In the genomic region with DNA sequence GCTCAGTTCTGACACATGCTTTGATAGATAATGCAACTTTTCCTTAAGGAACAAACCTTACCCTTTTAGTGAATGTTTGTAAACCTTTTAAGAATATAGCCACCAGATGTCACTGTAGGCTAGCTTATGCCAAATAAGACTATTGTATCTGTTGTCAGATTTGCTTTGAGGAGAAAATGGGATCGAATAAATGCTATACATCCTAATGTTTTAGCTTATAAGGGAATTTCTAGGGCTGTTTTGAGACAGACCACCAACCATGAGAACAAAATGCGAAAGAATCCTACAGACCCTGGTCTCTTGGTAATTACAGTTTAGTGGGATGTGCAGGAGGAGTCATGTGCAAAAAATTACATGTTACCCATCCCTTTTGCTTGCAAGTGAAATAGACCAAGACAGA, we compare ENCODE assay signal across 9 cellular contexts.
DNase-seq lines count a peak whose midpoint lies in the region; ATAC-seq and TF ChIP-seq lines count a peak whose summit lies in the region.
"Had no signal": no experiment of that assay in that cellular context is flagged by ENCODE, and none has a peak within 500 bp of the region (broad histone marks: within the 10 kb centered on the region; RNA-seq: fewer than 3 reads in every experiment).

No MANE protein-coding gene starts in this region.

- H3K36me3 ChIP-seq in thoracic aorta, result no peaks in the 10 kb centered on the region

- no peak for ATAC-seq in activated CD8-positive, alpha-beta T cell treated with anti-CD3 and anti-CD28 coated beads for 36 hours
- ATAC-seq in activated CD8-positive, alpha-beta T cell treated with anti-CD3 and anti-CD28 coated beads, Interleukin-2, amount 10 ng/mL, durations not matched to agents 7 days and 5 days, result no peak
- ATAC-seq in left ventricle myocardium superior (peak; percentile 25), thoracic aorta (ENCODE audit: insufficient number of reproducible peaks, low FRiP score, low read depth) (no peak), GM19395 (IDR thresholded peaks at IDR 0.05; ENCODE audit: unreplicated experiment) (no peak)

- POLR2A ChIA-PET in activated CD8-positive, alpha-beta T cell treated with anti-CD3 and anti-CD28 coated beads for 36 hours (lab: Charles Lee), result no interaction called here
- POLR2A ChIA-PET in activated CD8-positive, alpha-beta T cell treated with anti-CD3 and anti-CD28 coated beads, Interleukin-2, amount 10 ng/mL, durations not matched to agents 7 days and 5 days (lab: Charles Lee), result no interaction called here

- peaks cover 3% of the 10 kb centered on the region for H3K27me3 Mint-ChIP-seq in activated CD8-positive, alpha-beta T cell treated with anti-CD3 and anti-CD28 coated beads for 36 hours
- peaks cover 12% of the 10 kb centered on the region for H3K27me3 Mint-ChIP-seq in activated CD8-positive, alpha-beta T cell treated with anti-CD3 and anti-CD28 coated beads, Interleukin-2, amount 10 ng/mL, durations not matched to agents 7 days and 5 days (ENCODE audit: low read depth)

- no peak overlapping the region for H3K27ac Mint-ChIP-seq in activated CD8-positive, alpha-beta T cell treated with anti-CD3 and anti-CD28 coated beads for 36 hours
- no peak overlapping the region for H3K27ac Mint-ChIP-seq in activated CD8-positive, alpha-beta T cell treated with anti-CD3 and anti-CD28 coated beads, Interleukin-2, amount 10 ng/mL, durations not matched to agents 7 days and 5 days
- H3K27ac Mint-ChIP-seq: activated naive CD8-positive, alpha-beta T cell had no signal

- H3K4me1 ChIP-seq in thoracic aorta (ENCODE audit: control insufficient read depth in 1 of 2, low read depth in 2 of 2), result no peaks in the 10 kb centered on the region

- no peaks in the 10 kb centered on the region for H3K27me3 ChIP-seq in thoracic aorta (replicated peaks; ENCODE audit: insufficient read depth)

- peak; percentile 40 for TF ChIP-seq CTCF in activated CD8-positive, alpha-beta T cell treated with anti-CD3 and anti-CD28 coated beads for 36 hours (IDR thresholded peaks at IDR 0.05)
- peak; percentile 54 for TF ChIP-seq CTCF in thoracic aorta (IDR thresholded peaks at IDR 0.05)

- CTCF ChIA-PET in activated CD8-positive, alpha-beta T cell treated with anti-CD3 and anti-CD28 coated beads for 36 hours (lab: Charles Lee), result interaction anchor here (0.9 to 1.6 kb wide), 3 partner anchors 25 to 1432 kb away, joined by 3 to 11 read pairs (median 3); no protein-coding TSS in a partner anchor
- CTCF ChIA-PET in activated CD8-positive, alpha-beta T cell treated with anti-CD3 and anti-CD28 coated beads, Interleukin-2, amount 10 ng/mL, durations not matched to agents 7 days and 5 days (lab: Charles Lee), result interaction anchor here (0.8 to 3.0 kb wide), 4 partner anchors 24 to 1434 kb away, joined by 3 to 31 read pairs (median 4); no protein-coding TSS in a partner anchor

- peaks cover 4% of the 10 kb centered on the region for H3K4me1 Mint-ChIP-seq in activated CD8-positive, alpha-beta T cell treated with anti-CD3 and anti-CD28 coated beads for 36 hours (ENCODE audit: low read depth)
- H3K4me1 Mint-ChIP-seq in activated CD8-positive, alpha-beta T cell treated with anti-CD3 and anti-CD28 coated beads, Interleukin-2, amount 10 ng/mL, durations not matched to agents 7 days and 5 days (ENCODE audit: low read depth), result peaks cover 7% of the 10 kb centered on the region

- DNase-seq in activated CD8-positive, alpha-beta T cell treated with anti-CD3 and anti-CD28 coated beads for 36 hours, result no peak
- DNase-seq in activated CD8-positive, alpha-beta T cell treated with anti-CD3 and anti-CD28 coated beads, Interleukin-2, amount 10 ng/mL, durations not matched to agents 7 days and 5 days, result no peak
- DNase-seq in NAMALWA (ENCODE audit: low spot score) (peak; percentile 52), SW 1271 (lab: John Stamatoyannopoulos, UW) (peak; percentile 5 to 52), left ventricle myocardium superior (no peak), thoracic aorta (ENCODE audit: low spot score) (no peak), activated gamma-delta T cell (lab: John Stamatoyannopoulos, UW) (no peak)

- no peak overlapping the region for H3K4me3 ChIP-seq in thoracic aorta

- H3K27ac ChIP-seq in thoracic aorta, result no peak overlapping the region

- intact Hi-C loops in activated CD8-positive, alpha-beta T cell treated with anti-CD3 and anti-CD28 coated beads for 36 hours (cut with micrococcal nuclease), result loop anchor here (10.0 kb wide), 1 partner anchor 1432 kb away; no protein-coding TSS in a partner anchor
- intact Hi-C loops in left ventricle myocardium superior (cut with micrococcal nuclease), result loop anchor here (5.0 kb wide), 1 partner anchor 1435 kb away; no protein-coding TSS in a partner anchor

- no peaks in the 10 kb centered on the region for H3K36me3 Mint-ChIP-seq in activated CD8-positive, alpha-beta T cell treated with anti-CD3 and anti-CD28 coated beads for 36 hours (ENCODE audit: low read depth)
- H3K36me3 Mint-ChIP-seq in activated CD8-positive, alpha-beta T cell treated with anti-CD3 and anti-CD28 coated beads, Interleukin-2, amount 10 ng/mL, durations not matched to agents 7 days and 5 days (ENCODE audit: low read depth), result no peaks in the 10 kb centered on the region
- H3K36me3 Mint-ChIP-seq: activated naive CD8-positive, alpha-beta T cell had no signal

- no peaks in the 10 kb centered on the region for H3K9me3 Mint-ChIP-seq in activated CD8-positive, alpha-beta T cell treated with anti-CD3 and anti-CD28 coated beads for 36 hours
- H3K9me3 Mint-ChIP-seq in activated CD8-positive, alpha-beta T cell treated with anti-CD3 and anti-CD28 coated beads, Interleukin-2, amount 10 ng/mL, durations not matched to agents 7 days and 5 days (ENCODE audit: insufficient read depth), result no peaks in the 10 kb centered on the region

- no peaks in the 10 kb centered on the region for H3K9me3 ChIP-seq in thoracic aorta

- no peak overlapping the region for H3K4me3 Mint-ChIP-seq in activated CD8-positive, alpha-beta T cell treated with anti-CD3 and anti-CD28 coated beads for 36 hours
- no peak overlapping the region for H3K4me3 Mint-ChIP-seq in activated CD8-positive, alpha-beta T cell treated with anti-CD3 and anti-CD28 coated beads, Interleukin-2, amount 10 ng/mL, durations not matched to agents 7 days and 5 days
- H3K4me3 Mint-ChIP-seq: activated naive CD8-positive, alpha-beta T cell had no signal

Comparison
In these comparisons a context has a peak if more than half of its experiments do, and no peak if none do; other contexts are left out.
1. DNase-seq: peak in NAMALWA (single experiment) and SW 1271 (2 of 2); none in activated CD8-positive, alpha-beta T cell treated with anti-CD3 and anti-CD28 coated beads for 36 hours (single experiment), activated CD8-positive, alpha-beta T cell treated with anti-CD3 and anti-CD28 coated beads, Interleukin-2, amount 10 ng/mL, durations not matched to agents 7 days and 5 days (single experiment), left ventricle myocardium superior (single experiment), thoracic aorta (single experiment) and activated gamma-delta T cell (single experiment).